In genomic region chr2:237101118-237101979, GRCh38 we compare ENCODE assay signal across 1 cellular context.
TF ChIP-seq lines count a peak whose summit lies in the region.

No MANE protein-coding gene starts in this region.

TF ChIP-seq in HepG2, 621 proteins besides CTCF, POLR2A, EP300 and RAD21 (continued from another document):
- TF ChIP-seq ZNF407 (CRISPR knock-in tag; IDR thresholded peaks at IDR 0.05; ENCODE audit: not compliant biosample characterization) = no peak
- TF ChIP-seq ARNTL (CRISPR knock-in tag; IDR thresholded peaks at IDR 0.05) = no peak
- TF ChIP-seq ZNF746 (CRISPR knock-in tag; IDR thresholded peaks at IDR 0.05) = no peak
- peak; percentile 55 to 80; a peak in 3 of 4 replicates for TF ChIP-seq MAFK (conservative IDR thresholded peaks at IDR 0.05 in 1 of 2, IDR thresholded peaks at IDR 0.05 in 1 of 2; ENCODE audit: low read length in 2 of 2)
- TF ChIP-seq MAFF (IDR thresholded peaks at IDR 0.05; ENCODE audit: low read depth, low read length) = peak; percentile 59
- TF ChIP-seq KAT2B (IDR thresholded peaks at IDR 0.05; ENCODE audit: borderline replicate concordance, low read depth, low read length) = no peak
- TF ChIP-seq ZNF543 (CRISPR knock-in tag; IDR thresholded peaks at IDR 0.05) = no peak
- TF ChIP-seq WIZ (CRISPR knock-in tag; IDR thresholded peaks at IDR 0.05) = no peak
- TF ChIP-seq MYC (CRISPR knock-in tag; IDR thresholded peaks at IDR 0.05; ENCODE audit: borderline replicate concordance) = no peak
- TF ChIP-seq NBN (conservative IDR thresholded peaks at IDR 0.05) = no peak
